ENCODE assay signal across 8 cellular contexts in the genomic region with DNA sequence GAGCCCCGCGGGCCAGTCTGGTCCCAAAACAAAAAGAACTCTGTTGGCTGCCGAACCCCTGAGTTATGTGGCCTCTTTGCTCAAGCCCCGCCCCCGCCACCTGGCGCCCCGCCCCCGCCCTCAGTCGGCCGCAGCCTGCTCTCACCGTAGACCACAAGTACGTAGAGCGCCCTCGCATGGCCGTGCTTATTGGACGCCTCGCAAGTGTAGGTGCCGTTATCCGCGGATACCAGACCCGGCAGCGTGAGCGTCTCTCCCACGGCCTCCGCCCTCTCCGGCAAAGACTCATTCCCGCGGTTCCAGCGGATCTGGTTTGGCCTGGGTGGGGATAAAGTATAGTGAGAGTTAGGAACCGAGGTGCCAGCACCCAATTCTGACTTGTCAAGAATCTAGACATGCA. TPM values are rescaled to one million over a fixed set of nuclear protein-coding genes. Genes with fewer than 3 reads are reported as not detected.
A peak's percentile ranks its signal among the peaks of the same experiment; 100 is the strongest.
DNase-seq lines count a peak whose midpoint lies in the region; ATAC-seq and TF ChIP-seq lines count a peak whose summit lies in the region.

No MANE protein-coding gene starts in this region.

- no peaks in the 10 kb centered on the region for H3K36me3 ChIP-seq in Karpas-422 (ENCODE audit: insufficient read depth, low read length)
- no peaks in the 10 kb centered on the region for H3K36me3 ChIP-seq in Caco-2 (ENCODE audit: control insufficient read depth, insufficient read depth, low read length)

- H3K4me3 ChIP-seq in Karpas-422 (ENCODE audit: low read length) (no peak overlapping the region), Caco-2 (ENCODE audit: low read depth, low read length) (no peak overlapping the region)

- no peak overlapping the region for H2AFZ ChIP-seq in Karpas-422 (ENCODE audit: low read length)

- CTCF ChIA-PET in Caco-2 (lab: Charles Lee), result no interaction called here

- H3K27ac Mint-ChIP-seq in glutamatergic neuron (ENCODE audit: unreplicated experiment) (no peak overlapping the region), Caco-2 (ENCODE audit: unreplicated experiment) (no peak overlapping the region)

- H3K4me1 ChIP-seq in Karpas-422 (ENCODE audit: low read length) (peaks cover 16% of the 10 kb centered on the region), Caco-2 (0 out of 2 replicates have a peak, but pooled peaks cover 4% of the 10 kb centered on the region)

- H3K9ac ChIP-seq in Karpas-422 (ENCODE audit: low read length), result no peak overlapping the region

- ATAC-seq in HG03196 (IDR thresholded peaks at IDR 0.05; ENCODE audit: unreplicated experiment), result no peak

- TF ChIP-seq CTCF in glutamatergic neuron (IDR thresholded peaks at IDR 0.05; ENCODE audit: partially characterized antibody, unreplicated experiment) (peak; percentile 31), Caco-2 (IDR thresholded peaks at IDR 0.05; ENCODE audit: insufficient read depth in 1 of 2, low read depth in 1 of 2, low read length in 1 of 2, severe bottlenecking in 1 of 2, unreplicated experiment in 1 of 2) (no peak)

- H3K9me3 ChIP-seq in Karpas-422 (ENCODE audit: low read length) (no peaks in the 10 kb centered on the region), Caco-2 (no peaks in the 10 kb centered on the region)

- H3K4me3 Mint-ChIP-seq in glutamatergic neuron (ENCODE audit: unreplicated experiment) (no peak overlapping the region), Caco-2 (ENCODE audit: unreplicated experiment) (no peak overlapping the region)

- H3K27me3 ChIP-seq in Karpas-422 (ENCODE audit: low read length), result no peaks in the 10 kb centered on the region
- H3K27me3 ChIP-seq in Caco-2 (replicated peaks; ENCODE audit: control insufficient read depth, insufficient read depth, low read length), result no peaks in the 10 kb centered on the region

- H3K27ac ChIP-seq in Karpas-422 (ENCODE audit: low read length), result no peak overlapping the region

- 0 out of 2 replicates have a peak, but pooled peaks cover 3% of the 10 kb centered on the region for H4K20me1 ChIP-seq in Karpas-422 (ENCODE audit: insufficient read depth, low read depth, low read length)

- H3K79me2 ChIP-seq in Karpas-422 (ENCODE audit: low read length), result peaks cover 10% of the 10 kb centered on the region

- BruUV-seq in Caco-2 (replicated peaks; lab: Mats Ljungman, UMichigan), result no TSS peak

- intact Hi-C loops in Caco-2 (cut with micrococcal nuclease; ENCODE audit: unreplicated experiment), result no loop called here

- in situ Hi-C loops in KBM-7 (cut with MboI; ENCODE audit: low pct_unique_long_range_greater_than_20kb, low sequenced_read_pairs), result no loop called here

- POLR2A ChIA-PET in Caco-2 (lab: Charles Lee), result no interaction called here

- H3K4me1 Mint-ChIP-seq in glutamatergic neuron (ENCODE audit: low read depth, unreplicated experiment) (peaks cover 21% of the 10 kb centered on the region), Caco-2 (ENCODE audit: low read depth, unreplicated experiment) (peaks cover 8% of the 10 kb centered on the region)

- peaks cover 8% of the 10 kb centered on the region for H3K27me3 Mint-ChIP-seq in glutamatergic neuron (ENCODE audit: unreplicated experiment)
- no peaks in the 10 kb centered on the region for H3K27me3 Mint-ChIP-seq in Caco-2 (ENCODE audit: insufficient read depth, unreplicated experiment)

- H3K36me3 Mint-ChIP-seq in glutamatergic neuron (ENCODE audit: unreplicated experiment), result peaks cover 8% of the 10 kb centered on the region
- H3K36me3 Mint-ChIP-seq in Caco-2 (ENCODE audit: insufficient read depth, unreplicated experiment), result peaks cover 9% of the 10 kb centered on the region

- DNase-seq in Karpas-422, result peak; percentile 97
- peak; percentile 60 for DNase-seq in activated CD8-positive, alpha-beta memory T cell treated with anti-CD3 and anti-CD28 coated beads, Interleukin-2, amount 50 U/mL, for 24 hours (ENCODE audit: extremely low read depth)
- peak; percentile 76 for DNase-seq in glutamatergic neuron
- peak; percentile 86 to 88 for DNase-seq in stimulated activated CD4-positive, alpha-beta T cell treated with anti-CD3 and anti-CD28 coated beads, Interleukin-4, amount 100 ng/mL, for 48 hours (ENCODE audit: low read depth in 2 of 2)
- no peak for DNase-seq in NCI-H187 (lab: John Stamatoyannopoulos, UW)
- DNase-seq in Caco-2, result no peak
- DNase-seq in KBM-7, result no peak

- no peaks in the 10 kb centered on the region for H3K9me2 ChIP-seq in Karpas-422 (replicated peaks; ENCODE audit: insufficient read depth, low read length)

- peak overlapping the region; percentile 37 for H3K4me2 ChIP-seq in Karpas-422 (ENCODE audit: low read depth, low read length, poor library complexity, severe bottlenecking)

- peaks cover 6% of the 10 kb centered on the region for H3K9me3 Mint-ChIP-seq in glutamatergic neuron (ENCODE audit: unreplicated experiment)
- no peaks in the 10 kb centered on the region for H3K9me3 Mint-ChIP-seq in Caco-2 (ENCODE audit: unreplicated experiment)

RNA-seq across cellular contexts. Expression of a gene that starts 5.5 kb away (rescaled TPM):
- 37.9 and 94.7 TPM in 2 replicates for total RNA-seq in Karpas-422 (2014; rRNA removed; shearing (Covaris generic); ENCODE audit: low replicate concordance)
- 139 TPM for total RNA-seq in glutamatergic neuron (ENCODE audit: unreplicated experiment)
- total RNA-seq in Caco-2 (2022), result 38.9 and 39.5 TPM in 2 replicates

RNA-seq across cellular contexts. Expression of a gene that starts 13.0 kb away (rescaled TPM):
- not detected in 2 replicates for total RNA-seq in Karpas-422 (2014; rRNA removed; shearing (Covaris generic); ENCODE audit: low replicate concordance)
- 0.51 TPM for total RNA-seq in glutamatergic neuron (ENCODE audit: unreplicated experiment)
- total RNA-seq in Caco-2 (2022), result 0.81 and 1.0 TPM in 2 replicates

RNA-seq across cellular contexts. Expression of a gene that starts 14.7 kb away (rescaled TPM):
- total RNA-seq in Karpas-422 (2014; rRNA removed; shearing (Covaris generic); ENCODE audit: low replicate concordance), result not detected in 2 replicates
- 52.4 TPM for total RNA-seq in glutamatergic neuron (ENCODE audit: unreplicated experiment)
- 10.4 and 13.2 TPM in 2 replicates for total RNA-seq in Caco-2 (2022)

RNA-seq across cellular contexts. Expression of a gene that starts 28.5 kb away (rescaled TPM):
- 6.2 and 9.1 TPM in 2 replicates for total RNA-seq in Karpas-422 (2014; rRNA removed; shearing (Covaris generic); ENCODE audit: low replicate concordance)
- 15.0 TPM for total RNA-seq in glutamatergic neuron (ENCODE audit: unreplicated experiment)
- 13.2 and 16.9 TPM in 2 replicates for total RNA-seq in Caco-2 (2022)

RNA-seq across cellular contexts. Expression of a gene that starts 29.0 kb away (rescaled TPM):
- total RNA-seq in Karpas-422 (2014; rRNA removed; shearing (Covaris generic); ENCODE audit: low replicate concordance), result 10.1 and 10.8 TPM in 2 replicates
- total RNA-seq in glutamatergic neuron (ENCODE audit: unreplicated experiment) (184 TPM), Caco-2 (2022) (27.7 and 30.1 TPM in 2 replicates)

Comparison
In these comparisons a context has a peak if more than half of its experiments do, and no peak if none do; other contexts are left out.
1. DNase-seq: peak in Karpas-422 (single experiment), activated CD8-positive, alpha-beta memory T cell treated with anti-CD3 and anti-CD28 coated beads, Interleukin-2, amount 50 U/mL, for 24 hours (single experiment), glutamatergic neuron (single experiment) and stimulated activated CD4-positive, alpha-beta T cell treated with anti-CD3 and anti-CD28 coated beads, Interleukin-4, amount 100 ng/mL, for 48 hours (2 of 2); none in NCI-H187 (0 of 2), Caco-2 (0 of 2) and KBM-7 (single experiment).
2. RNA of a gene that starts 14.7 kb away (total RNA-seq): 52.4 TPM in glutamatergic neuron (single experiment) and 10.4 to 13.2 TPM in Caco-2; not detected in Karpas-422; every median in the first group is over 10 times any median in the second.